In genomic region chr6:167350322-167350721, GRCh38 we compare ENCODE assay signal across 8 cellular contexts. TPM values are rescaled to one million over a fixed set of nuclear protein-coding genes. Genes with fewer than 3 reads are reported as not detected.
DNase-seq lines count a peak whose midpoint lies in the region; ATAC-seq and TF ChIP-seq lines count a peak whose summit lies in the region.

No MANE protein-coding gene starts in this region.

- H3K4me3 ChIP-seq in lower leg skin (ENCODE audit: low read depth, poor library complexity, severe bottlenecking): no peak overlapping the region

- peaks cover 37% of the 10 kb centered on the region for H3K27me3 Mint-ChIP-seq in activated T-helper 2 cell treated with anti-CD3 and anti-CD28 coated beads, Interferon-gamma antibody, Interleukin-2, Interleukin-4, amounts not matched to agents 10 μg/mL and 5 μg/mL and 100 μg/mL, durations not matched to agents 14 hours and 24 hours and 36 hours (ENCODE audit: low read depth)
- peaks cover 51% of the 10 kb centered on the region for H3K27me3 Mint-ChIP-seq in stimulated activated naive CD8-positive, alpha-beta T cell treated with anti-CD3 and anti-CD28 coated beads, Interleukin-15, Interleukin-2, amounts not matched to agents 100 ng/mL and 50 ng/mL, for 24 hours

- intact Hi-C loops in activated T-helper 2 cell treated with anti-CD3 and anti-CD28 coated beads, Interferon-gamma antibody, Interleukin-2, Interleukin-4, amounts not matched to agents 10 μg/mL and 5 μg/mL and 100 μg/mL, durations not matched to agents 14 hours and 24 hours and 36 hours (cut with micrococcal nuclease): loop anchor here (2.0 to 5.0 kb wide), 3 partner anchors 353 to 724 kb away; partner anchors contain the start of genes CEP43 and RPS6KA2
- intact Hi-C loops in left colon (cut with DNase I, micrococcal nuclease) (loop anchor here in 1 of 2 donors (10.0 kb wide), 1 partner anchor 56 kb away; the partner anchor contains the start of gene UNC93A), lower leg skin (cut with DNase I; ENCODE audit: low total_unique reads) (no loop called here)

- TF ChIP-seq POLR2A in lower leg skin (IDR thresholded peaks at IDR 0.05): no peak

- peak; percentile 37 for ATAC-seq in left colon
- no peak for ATAC-seq in GM18498 (IDR thresholded peaks at IDR 0.05; ENCODE audit: unreplicated experiment)
- ATAC-seq in HG02981 (IDR thresholded peaks at IDR 0.05; ENCODE audit: unreplicated experiment): no peak

- WGBS in lower leg skin, 2 donors: 5% methylated on average over 22 of the region's 22 CpGs

- peak overlapping the region; percentile 77 for H3K27ac Mint-ChIP-seq in activated T-helper 2 cell treated with anti-CD3 and anti-CD28 coated beads, Interferon-gamma antibody, Interleukin-2, Interleukin-4, amounts not matched to agents 10 μg/mL and 5 μg/mL and 100 μg/mL, durations not matched to agents 14 hours and 24 hours and 36 hours
- peak overlapping the region; percentile 81 for H3K27ac Mint-ChIP-seq in stimulated activated naive CD8-positive, alpha-beta T cell treated with anti-CD3 and anti-CD28 coated beads, Interleukin-15, Interleukin-2, amounts not matched to agents 100 ng/mL and 50 ng/mL, for 24 hours

- peak overlapping the region; percentile 79 for H3K4me3 Mint-ChIP-seq in activated T-helper 2 cell treated with anti-CD3 and anti-CD28 coated beads, Interferon-gamma antibody, Interleukin-2, Interleukin-4, amounts not matched to agents 10 μg/mL and 5 μg/mL and 100 μg/mL, durations not matched to agents 14 hours and 24 hours and 36 hours (ENCODE audit: low read depth)
- H3K4me3 Mint-ChIP-seq in stimulated activated naive CD8-positive, alpha-beta T cell treated with anti-CD3 and anti-CD28 coated beads, Interleukin-15, Interleukin-2, amounts not matched to agents 100 ng/mL and 50 ng/mL, for 24 hours: peak overlapping the region; percentile 83

- no peak for TF ChIP-seq CTCF in lower leg skin (IDR thresholded peaks at IDR 0.05)

- H3K4me1 Mint-ChIP-seq in activated T-helper 2 cell treated with anti-CD3 and anti-CD28 coated beads, Interferon-gamma antibody, Interleukin-2, Interleukin-4, amounts not matched to agents 10 μg/mL and 5 μg/mL and 100 μg/mL, durations not matched to agents 14 hours and 24 hours and 36 hours (ENCODE audit: low read depth): peaks cover 15% of the 10 kb centered on the region
- H3K4me1 Mint-ChIP-seq in stimulated activated naive CD8-positive, alpha-beta T cell treated with anti-CD3 and anti-CD28 coated beads, Interleukin-15, Interleukin-2, amounts not matched to agents 100 ng/mL and 50 ng/mL, for 24 hours (ENCODE audit: low read depth): peaks cover 27% of the 10 kb centered on the region

- no peaks in the 10 kb centered on the region for H3K9me3 Mint-ChIP-seq in activated T-helper 2 cell treated with anti-CD3 and anti-CD28 coated beads, Interferon-gamma antibody, Interleukin-2, Interleukin-4, amounts not matched to agents 10 μg/mL and 5 μg/mL and 100 μg/mL, durations not matched to agents 14 hours and 24 hours and 36 hours
- no peaks in the 10 kb centered on the region for H3K9me3 Mint-ChIP-seq in stimulated activated naive CD8-positive, alpha-beta T cell treated with anti-CD3 and anti-CD28 coated beads, Interleukin-15, Interleukin-2, amounts not matched to agents 100 ng/mL and 50 ng/mL, for 24 hours

- DNase-seq in NCI-H1417 (lab: John Stamatoyannopoulos, UW): peak in 2 of 3 experiments; percentile 63 to 76
- no peak for DNase-seq in NCI-H1417 treated with DMSO at 0.1 percent for 48 hours (lab: John Stamatoyannopoulos, UW)
- no peak for DNase-seq in activated T-helper 2 cell treated with anti-CD3 and anti-CD28 coated beads, Interferon-gamma antibody, Interleukin-2, Interleukin-4, amounts not matched to agents 10 μg/mL and 5 μg/mL and 100 μg/mL, durations not matched to agents 14 hours and 24 hours and 36 hours (ENCODE audit: low spot score)
- peak in 1 of 2 donors; percentile 20 for DNase-seq in left colon
- no peak for DNase-seq in lower leg skin (ENCODE audit: low spot score in 2 of 2)

- no peaks in the 10 kb centered on the region for H3K36me3 Mint-ChIP-seq in activated T-helper 2 cell treated with anti-CD3 and anti-CD28 coated beads, Interferon-gamma antibody, Interleukin-2, Interleukin-4, amounts not matched to agents 10 μg/mL and 5 μg/mL and 100 μg/mL, durations not matched to agents 14 hours and 24 hours and 36 hours (ENCODE audit: low read depth)
- no peaks in the 10 kb centered on the region for H3K36me3 Mint-ChIP-seq in stimulated activated naive CD8-positive, alpha-beta T cell treated with anti-CD3 and anti-CD28 coated beads, Interleukin-15, Interleukin-2, amounts not matched to agents 100 ng/mL and 50 ng/mL, for 24 hours (ENCODE audit: low read depth)

RNA-seq across cellular contexts. Expression of gene TTLL2, which starts 25.4 kb away (rescaled TPM):
- not detected in 2 replicates for total RNA-seq in activated T-helper 2 cell treated with anti-CD3 and anti-CD28 coated beads, Interferon-gamma antibody, Interleukin-2, Interleukin-4, amounts not matched to agents 10 μg/mL and 5 μg/mL and 100 μg/mL, durations not matched to agents 14 hours and 24 hours and 36 hours
- total RNA-seq in left colon: not detected
- total RNA-seq in lower leg skin: under 1 TPM in 1 of 4 donors, not detected in 3; 0.10 TPM

RNA-seq across cellular contexts. Expression of gene UNC93A, which starts 59.2 kb away (rescaled TPM):
- total RNA-seq in activated T-helper 2 cell treated with anti-CD3 and anti-CD28 coated beads, Interferon-gamma antibody, Interleukin-2, Interleukin-4, amounts not matched to agents 10 μg/mL and 5 μg/mL and 100 μg/mL, durations not matched to agents 14 hours and 24 hours and 36 hours: not detected in 2 replicates
- total RNA-seq in left colon (under 1 TPM in 1 of 2 donors, not detected in 1; 0.39 TPM), lower leg skin (100 to 1,000 TPM in 2 of 4 donors, 10 to 100 TPM in 2; 38.0 to 111 (median 76.1) TPM)

Comparison
In these comparisons a context has a peak if more than half of its experiments do, and no peak if none do; other contexts are left out.
1. DNase-seq: peak in NCI-H1417 (2 of 3); none in NCI-H1417 treated with DMSO at 0.1 percent for 48 hours (single experiment), activated T-helper 2 cell treated with anti-CD3 and anti-CD28 coated beads, Interferon-gamma antibody, Interleukin-2, Interleukin-4, amounts not matched to agents 10 μg/mL and 5 μg/mL and 100 μg/mL, durations not matched to agents 14 hours and 24 hours and 36 hours (single experiment) and lower leg skin (0 of 2).
2. RNA of gene UNC93A, which starts 59.2 kb away (total RNA-seq): 38.0 to 111 TPM in lower leg skin; 0.39 TPM in left colon and not detected in activated T-helper 2 cell treated with anti-CD3 and anti-CD28 coated beads, Interferon-gamma antibody, Interleukin-2, Interleukin-4, amounts not matched to agents 10 μg/mL and 5 μg/mL and 100 μg/mL, durations not matched to agents 14 hours and 24 hours and 36 hours; every median in the first group is over 10 times any median in the second.